Comparison of ENCODE assay signal across 12 cellular contexts in the genomic region with DNA sequence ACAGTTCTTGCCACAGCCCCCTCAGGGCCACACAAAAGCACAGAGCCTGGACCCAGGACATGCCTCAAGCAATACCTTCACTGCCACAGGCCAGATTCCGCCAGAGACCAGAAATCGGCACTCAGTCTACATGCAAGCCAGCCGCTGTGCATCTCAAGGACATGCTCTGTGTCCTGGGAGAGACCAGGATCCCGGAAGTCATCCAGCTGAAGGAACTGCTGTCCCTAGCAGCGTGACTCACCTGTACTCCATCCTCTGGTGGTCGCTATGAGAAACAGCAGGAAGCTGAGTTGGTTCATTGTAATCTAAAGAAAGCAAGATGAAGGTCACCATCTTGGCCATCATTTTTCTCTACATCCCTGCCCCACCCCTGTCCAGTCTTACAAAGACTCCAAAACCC. TPM values are rescaled to one million over a fixed set of nuclear protein-coding genes. Genes with fewer than 3 reads are reported as not detected.
A peak's percentile ranks its signal among the peaks of the same experiment; 100 is the strongest.
DNase-seq lines count a peak whose midpoint lies in the region; ATAC-seq, FAIRE-seq and TF ChIP-seq lines count a peak whose summit lies in the region.
"Had no signal": no experiment of that assay in that cellular context is flagged by ENCODE, and none has a peak within 500 bp of the region (broad histone marks: within the 10 kb centered on the region; RNA-seq: fewer than 3 reads in every experiment).

No MANE protein-coding gene starts in this region.

- intact Hi-C loops in CD14-positive monocyte (cut with micrococcal nuclease), result loop anchor here in 1 of 2 donors (10.0 kb wide), 1 partner anchor 60 kb away; no protein-coding TSS in a partner anchor
- intact Hi-C loops in OCI-LY7 (cut with micrococcal nuclease; ENCODE audit: unreplicated experiment), result no loop called here

- H4K20me1 ChIP-seq in OCI-LY7 (ENCODE audit: insufficient read depth, low read length), result no peaks in the 10 kb centered on the region

- TF ChIP-seq CTCF in CD14-positive monocyte (IDR thresholded peaks at IDR 0.05), result peak; percentile 14
- TF ChIP-seq CTCF in OCI-LY7 (conservative IDR thresholded peaks at IDR 0.05; ENCODE audit: low read length), result peak; percentile 66

- H3K9me2 ChIP-seq in OCI-LY7 (ENCODE audit: insufficient read depth, low read length), result no peaks in the 10 kb centered on the region

- H3K79me2 ChIP-seq in OCI-LY7 (ENCODE audit: insufficient read depth, low read depth, low read length), result no peaks in the 10 kb centered on the region

- FAIRE-seq in GM19239 (lab: Jason Lieb, UNC) (peak; percentile 76), HTR-8/SVneo (lab: Jason Lieb, UNC) (no peak)

- POLR2A ChIA-PET in OCI-LY7 (lab: Charles Lee), result interaction anchor here (1.1 kb wide), 1 partner anchor 9 kb away, joined by 3 read pairs; no protein-coding TSS in a partner anchor

- no peaks in the 10 kb centered on the region for H3K36me3 ChIP-seq in OCI-LY7 (ENCODE audit: insufficient read depth, low read length)
- H3K36me3 ChIP-seq: upper lobe of left lung had no signal

- peak overlapping the region; percentile 6 to 73 (median 50) for H3K27ac Mint-ChIP-seq in CD14-positive monocyte

- H3K27ac ChIP-seq in OCI-LY7 (ENCODE audit: low read depth, low read length, poor library complexity, severe bottlenecking), result no peak overlapping the region
- H3K27ac ChIP-seq: upper lobe of left lung had no signal

- no peak overlapping the region for H3K4me2 ChIP-seq in OCI-LY7 (ENCODE audit: low read length)

- peak overlapping the region; percentile 87 for H2AFZ ChIP-seq in OCI-LY7 (ENCODE audit: low read length)

- no peaks in the 10 kb centered on the region for H3K9me3 ChIP-seq in OCI-LY7 (ENCODE audit: low read length)
- H3K9me3 ChIP-seq: upper lobe of left lung had no signal

- no TSS peak for BruUV-seq in OCI-LY7 (replicated peaks; lab: Mats Ljungman, UMichigan)

- ATAC-seq in HG03045 (IDR thresholded peaks at IDR 0.05; ENCODE audit: unreplicated experiment), result no peak

- no peak for DNase-seq in CD14-positive monocyte (ENCODE audit: low spot score)
- DNase-seq in GM19239 (ENCODE audit: insufficient read length, low spot score), result peak; percentile 40
- peak; percentile 44 for DNase-seq in OCI-LY7 (ENCODE audit: low spot score)
- DNase-seq in islet precursor cell, result peak; percentile 71
- no peak for DNase-seq in SHP77 (lab: John Stamatoyannopoulos, UW)
- DNase-seq in HTR-8/SVneo (ENCODE audit: insufficient read length, low spot score), result no peak
- no peak for DNase-seq in NK-92 (lab: John Stamatoyannopoulos, UW; ENCODE audit: unreplicated experiment)
- DNase-seq: activated naive CD4-positive, alpha-beta T cell treated with anti-CD3 and anti-CD28 coated beads, Interleukin-2, amount 50 U/mL, for 16 hours; effector CD4-positive, alpha-beta T cell; stimulated activated CD4-positive, alpha-beta T cell treated with anti-CD3 and anti-CD28 coated beads, Interleukin-4, amount 100 ng/mL, for 24 hours had no signal

- H3K4me1 Mint-ChIP-seq in CD14-positive monocyte, result peaks cover 64% of the 10 kb centered on the region

- H3K27me3 Mint-ChIP-seq in CD14-positive monocyte (ENCODE audit: low read depth in 3 of 3), result peaks cover 2 to 3% (median 2%) of the 10 kb centered on the region in 3 donors

- H3K4me1 ChIP-seq in OCI-LY7 (ENCODE audit: insufficient read depth, low read length, poor library complexity, severe bottlenecking), result no peaks in the 10 kb centered on the region
- H3K4me1 ChIP-seq: upper lobe of left lung had no signal

- no peaks in the 10 kb centered on the region for H3K36me3 Mint-ChIP-seq in CD14-positive monocyte

- no peak overlapping the region for H3K4me3 Mint-ChIP-seq in CD14-positive monocyte

- H3K9me3 Mint-ChIP-seq in CD14-positive monocyte, result peaks cover 0 to 2% (median 0%) of the 10 kb centered on the region in 7 donors

- no peak overlapping the region for H3K4me3 ChIP-seq in OCI-LY7 (ENCODE audit: low read depth, low read length, poor library complexity, severe bottlenecking)
- H3K4me3 ChIP-seq: upper lobe of left lung had no signal

- CTCF ChIA-PET in OCI-LY7 (lab: Charles Lee; ENCODE audit: unreplicated experiment), result no interaction called here

RNA-seq across cellular contexts. Expression of a gene that starts 0.4 kb away (rescaled TPM):
- 1 to 10 TPM; 1.3 to 1.6 TPM for polyA plus RNA-seq in CD14-positive monocyte
- not detected in 2 replicates for total RNA-seq in OCI-LY7 (2014; rRNA removed; shearing (Covaris generic))
- total RNA-seq in OCI-LY7 (2022), result not detected in 2 replicates

RNA-seq across cellular contexts. Expression of a gene that starts 21.9 kb away (rescaled TPM):
- polyA plus RNA-seq in CD14-positive monocyte, result 100 to 1,000 TPM; 106 to 116 TPM
- not detected in 2 replicates for total RNA-seq in OCI-LY7 (2014; rRNA removed; shearing (Covaris generic))
- total RNA-seq in OCI-LY7 (2022), result not detected in 2 replicates

Comparison
In these comparisons a context has a peak if more than half of its experiments do, and no peak if none do; other contexts are left out.
1. DNase-seq: peak in GM19239 (single experiment), OCI-LY7 (single experiment) and islet precursor cell (single experiment); none in CD14-positive monocyte (single experiment), SHP77 (0 of 2), HTR-8/SVneo (single experiment) and NK-92 (single experiment).